Comparison of ENCODE assay signal across 11 cellular contexts in genomic region chr21:37458669-37459276, GRCh38.
DNase-seq lines count a peak whose midpoint lies in the region; ATAC-seq and TF ChIP-seq lines count a peak whose summit lies in the region.
"Had no signal": no experiment of that assay in that cellular context is flagged by ENCODE, and none has a peak within 500 bp of the region (broad histone marks: within the 10 kb centered on the region; RNA-seq: fewer than 3 reads in every experiment).

No MANE protein-coding gene starts in this region.

- peaks cover 91% of the 10 kb centered on the region for H3K4me1 Mint-ChIP-seq in CD8-positive, alpha-beta T cell (ENCODE audit: low read depth)
- H3K4me1 Mint-ChIP-seq in chondrocyte (ENCODE audit: low read depth): peaks cover 88% of the 10 kb centered on the region
- H3K4me1 Mint-ChIP-seq in naive thymus-derived CD8-positive, alpha-beta T cell: peaks cover 44 to 95% (median 87%) of the 10 kb centered on the region in 4 donors

- H3K36me3 ChIP-seq in CD8-positive, alpha-beta T cell (ENCODE audit: insufficient read depth, low read length): no peaks in the 10 kb centered on the region
- H3K36me3 ChIP-seq: adrenal gland, esophagus muscularis mucosa had no signal

- H3K36me3 Mint-ChIP-seq in CD8-positive, alpha-beta T cell: peaks cover 13% of the 10 kb centered on the region
- H3K36me3 Mint-ChIP-seq in chondrocyte (ENCODE audit: low read depth): no peaks in the 10 kb centered on the region
- H3K36me3 Mint-ChIP-seq in naive thymus-derived CD8-positive, alpha-beta T cell: peaks cover 0 to 17% (median 3%) of the 10 kb centered on the region in 3 donors

- no peak for ATAC-seq in CD8-positive, alpha-beta T cell
- ATAC-seq in naive thymus-derived CD8-positive, alpha-beta T cell: peak in 1 of 2 donors; percentile 14
- no peak for ATAC-seq in GM19395 (IDR thresholded peaks at IDR 0.05; ENCODE audit: unreplicated experiment)

- no peak for DNase-seq in CD8-positive, alpha-beta T cell
- DNase-seq in LHCN-M2 (ENCODE audit: low read depth) (peak; percentile 41), chondrocyte (ENCODE audit: low spot score) (no peak), NCI-H748 treated with DMSO at 0.1 percent for 48 hours (lab: John Stamatoyannopoulos, UW) (no peak), NCI-H2081 (lab: John Stamatoyannopoulos, UW) (no peak)
- DNase-seq in naive thymus-derived CD8-positive, alpha-beta T cell: no peak
- no peak for DNase-seq in central memory CD4-positive, alpha-beta T cell
- DNase-seq: adrenal gland, GDM1 had no signal

- H3K27me3 Mint-ChIP-seq in CD8-positive, alpha-beta T cell (ENCODE audit: low read depth): no peaks in the 10 kb centered on the region
- H3K27me3 Mint-ChIP-seq in chondrocyte (ENCODE audit: low read depth): no peaks in the 10 kb centered on the region
- H3K27me3 Mint-ChIP-seq in naive thymus-derived CD8-positive, alpha-beta T cell: no peaks in the 10 kb centered on the region

- H3K9me3 Mint-ChIP-seq in CD8-positive, alpha-beta T cell: no peaks in the 10 kb centered on the region
- no peaks in the 10 kb centered on the region for H3K9me3 Mint-ChIP-seq in chondrocyte (ENCODE audit: low read depth)
- no peaks in the 10 kb centered on the region for H3K9me3 Mint-ChIP-seq in naive thymus-derived CD8-positive, alpha-beta T cell

- H3K4me3 Mint-ChIP-seq in CD8-positive, alpha-beta T cell: peak overlapping the region; percentile 57
- H3K4me3 Mint-ChIP-seq in chondrocyte (ENCODE audit: unreplicated experiment): no peak overlapping the region
- peak overlapping the region; percentile 16 to 81 (median 69) for H3K4me3 Mint-ChIP-seq in naive thymus-derived CD8-positive, alpha-beta T cell

- H3K27me3 ChIP-seq in CD8-positive, alpha-beta T cell (ENCODE audit: insufficient read depth, low read length): no peaks in the 10 kb centered on the region
- H3K27me3 ChIP-seq: adrenal gland, esophagus muscularis mucosa had no signal

- no peak for TF ChIP-seq CTCF in CD8-positive, alpha-beta T cell (IDR thresholded peaks at IDR 0.05)
- no peak for TF ChIP-seq CTCF in chondrocyte (IDR thresholded peaks at IDR 0.05)

- peaks cover 74% of the 10 kb centered on the region for H3K4me1 ChIP-seq in CD8-positive, alpha-beta T cell (ENCODE audit: insufficient read depth, low read length)

- no peak overlapping the region for H3K27ac ChIP-seq in CD8-positive, alpha-beta T cell (ENCODE audit: low read depth, low read length)

- intact Hi-C loops in CD8-positive, alpha-beta T cell (cut with DNase I, micrococcal nuclease): loop anchor here in 1 of 2 experiments (2.0 kb wide), 1 partner anchor 16 kb away; no protein-coding TSS in a partner anchor

- H3K27ac Mint-ChIP-seq in CD8-positive, alpha-beta T cell: peak overlapping the region; percentile 81
- peak overlapping the region; percentile 64 for H3K27ac Mint-ChIP-seq in chondrocyte (ENCODE audit: unreplicated experiment)
- H3K27ac Mint-ChIP-seq in naive thymus-derived CD8-positive, alpha-beta T cell: peak overlapping the region; percentile 76 to 95 (median 90)

- H3K4me3 ChIP-seq in CD8-positive, alpha-beta T cell (ENCODE audit: low read depth, low read length): no peak overlapping the region
- H3K4me3 ChIP-seq: adrenal gland, esophagus muscularis mucosa had no signal

- CTCF ChIA-PET in CD8-positive, alpha-beta T cell (lab: Charles Lee): interaction anchor here (1.3 kb wide), 1 partner anchor 57 kb away, joined by 5 read pairs; no protein-coding TSS in a partner anchor

- no peaks in the 10 kb centered on the region for H3K9me3 ChIP-seq in CD8-positive, alpha-beta T cell (ENCODE audit: low read length)
- H3K9me3 ChIP-seq: esophagus muscularis mucosa had no signal

- POLR2A ChIA-PET in CD8-positive, alpha-beta T cell (lab: Charles Lee): interaction anchor here (0.7 to 1.3 kb wide), 2 partner anchors 10 to 12 kb away, joined by 3 read pairs; no protein-coding TSS in a partner anchor
- POLR2A ChIA-PET in naive thymus-derived CD8-positive, alpha-beta T cell (lab: Charles Lee): interaction anchor here (1.0 to 1.2 kb wide), 2 partner anchors 9 to 106 kb away, joined by 4 read pairs; no protein-coding TSS in a partner anchor
